23 cellular contexts compared by ENCODE assay signal in the genomic region with DNA sequence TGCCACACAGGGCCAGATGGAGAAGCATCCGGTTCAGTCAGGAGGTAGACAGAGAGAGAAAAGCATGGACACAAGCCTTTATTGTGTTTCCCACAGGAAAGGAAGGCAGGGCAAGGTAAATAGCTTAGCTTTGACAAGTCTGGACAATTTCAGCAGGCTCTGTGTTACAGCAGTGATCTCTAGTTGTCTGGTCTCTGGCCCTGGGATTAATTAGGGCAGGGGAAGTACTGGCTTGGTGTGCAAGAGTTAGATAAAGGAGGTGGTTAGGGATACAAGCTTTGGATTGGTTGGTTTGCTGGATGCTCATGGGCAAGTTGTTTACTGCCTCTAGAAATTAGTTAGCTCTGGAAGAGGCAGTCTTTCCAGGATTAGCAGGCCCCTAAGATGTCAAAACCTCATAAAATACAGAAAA. TPM values are rescaled to one million over a fixed set of nuclear protein-coding genes. Genes with fewer than 3 reads are reported as not detected.
DNase-seq lines count a peak whose midpoint lies in the region; ATAC-seq and TF ChIP-seq lines count a peak whose summit lies in the region.
"Had no signal": no experiment of that assay in that cellular context is flagged by ENCODE, and none has a peak within 500 bp of the region (broad histone marks: within the 10 kb centered on the region; RNA-seq: fewer than 3 reads in every experiment).

No MANE protein-coding gene starts in this region.

- H3K27ac ChIP-seq in cardiac muscle cell (peak overlapping the region; percentile 82), foreskin keratinocyte (peak overlapping the region; percentile 24), smooth muscle cell (ENCODE audit: low read depth) (peak overlapping the region; percentile 1)
- H3K27ac ChIP-seq: dorsolateral prefrontal cortex, gastroesophageal sphincter, testis had no signal

- H3K9ac ChIP-seq in smooth muscle cell (ENCODE audit: low read depth), result no peak overlapping the region

- peaks cover 16% of the 10 kb centered on the region for H3K4me1 ChIP-seq in cardiac muscle cell (ENCODE audit: low read depth)
- H3K4me1 ChIP-seq in foreskin keratinocyte, result peaks cover 13% of the 10 kb centered on the region
- H3K4me1 ChIP-seq in smooth muscle cell (ENCODE audit: low read depth), result no peaks in the 10 kb centered on the region
- H3K4me1 ChIP-seq: gastroesophageal sphincter, testis had no signal

- 8% methylated on average over 1 of the region's 1 CpG for WGBS in smooth muscle cell (ENCODE audit: low lambda C conversion rate)

- intact Hi-C loops in Right ventricle myocardium inferior (cut with DNase I), result no loop called here

- H3K27me3 ChIP-seq in cardiac muscle cell (no peaks in the 10 kb centered on the region), foreskin keratinocyte (no peaks in the 10 kb centered on the region), smooth muscle cell (ENCODE audit: low read depth) (no peaks in the 10 kb centered on the region)
- H3K27me3 ChIP-seq: MG63, testis had no signal

- TF ChIP-seq CTCF in cardiac muscle cell (IDR thresholded peaks at IDR 0.05; ENCODE audit: low read depth, low read length), result no peak
- no peak for TF ChIP-seq CTCF in foreskin keratinocyte (conservative IDR thresholded peaks at IDR 0.05)
- no peak for TF ChIP-seq CTCF in smooth muscle cell (IDR thresholded peaks at IDR 0.05; ENCODE audit: borderline replicate concordance, insufficient read depth, poor library complexity, severe bottlenecking)

- DNase-seq in cardiac muscle cell (ENCODE audit: low read depth in 1 of 2, low spot score in 1 of 2), result no peak
- no peak for DNase-seq in Right ventricle myocardium inferior (ENCODE audit: missing footprints)
- DNase-seq in SK-N-DZ (ENCODE audit: low spot score), result peak; percentile 91
- peak; percentile 88 to 92 for DNase-seq in foreskin keratinocyte
- no peak for DNase-seq in smooth muscle cell (lab: John Stamatoyannopoulos, UW; ENCODE audit: unreplicated experiment)
- no peak for DNase-seq in NCI-H1436 treated with DMSO at 0.1 percent for 48 hours (lab: John Stamatoyannopoulos, UW)
- no peak for DNase-seq in NCI-H187 treated with DMSO at 0.1 percent for 48 hours (lab: John Stamatoyannopoulos, UW)
- DNase-seq: activated CD4-positive, alpha-beta memory T cell treated with anti-CD3 and anti-CD28 coated beads, Interleukin-2, amount 10 ng/mL, durations not matched to agents 7 days and 5 days; activated naive CD4-positive, alpha-beta T cell; amniotic stem cell; central memory CD4-positive, alpha-beta T cell; dorsolateral prefrontal cortex; HFFc6; left cardiac atrium; MG63; NCI-H446; posterior cingulate gyrus; testis had no signal

- no peaks in the 10 kb centered on the region for H4K20me1 ChIP-seq in smooth muscle cell (ENCODE audit: low read depth)

- H3K4me2 ChIP-seq in smooth muscle cell, result peak overlapping the region; percentile 14

- no peaks in the 10 kb centered on the region for H3K79me2 ChIP-seq in smooth muscle cell (ENCODE audit: low read depth)

- H2AFZ ChIP-seq in smooth muscle cell (ENCODE audit: low read depth), result peak overlapping the region; percentile 80

- ATAC-seq in Right ventricle myocardium inferior, result no peak
- peak; percentile 64 for ATAC-seq in foreskin keratinocyte
- no peak for ATAC-seq in HG03521 (IDR thresholded peaks at IDR 0.05; ENCODE audit: unreplicated experiment)
- ATAC-seq: gastroesophageal sphincter, left cardiac atrium had no signal

- H3K4me3 ChIP-seq in cardiac muscle cell (no peak overlapping the region), smooth muscle cell (no peak overlapping the region)
- H3K4me3 ChIP-seq: dorsolateral prefrontal cortex, gastroesophageal sphincter, MG63, testis had no signal

- H3K9me3 ChIP-seq in cardiac muscle cell (ENCODE audit: low read depth) (no peaks in the 10 kb centered on the region), smooth muscle cell (replicated peaks; ENCODE audit: low read depth) (no peaks in the 10 kb centered on the region)
- H3K9me3 ChIP-seq: gastroesophageal sphincter, MG63, testis had no signal

- H3F3A ChIP-seq in smooth muscle cell (ENCODE audit: low read depth), result no peaks in the 10 kb centered on the region

- H3K36me3 ChIP-seq in cardiac muscle cell (no peaks in the 10 kb centered on the region), smooth muscle cell (ENCODE audit: low read depth) (no peaks in the 10 kb centered on the region)
- H3K36me3 ChIP-seq: gastroesophageal sphincter, MG63 had no signal

RNA-seq across cellular contexts. Expression of a gene that starts 15.1 kb away (rescaled TPM):
- total RNA-seq in cardiac muscle cell, result 35.6 and 43.3 TPM in 2 replicates
- 66.9 and 80.3 TPM in 2 replicates for polyA plus RNA-seq in cardiac muscle cell
- total RNA-seq in Right ventricle myocardium inferior, result 19.8 TPM
- 77.3 and 94.1 TPM in 2 replicates for polyA plus RNA-seq in SK-N-DZ (2014; cell fraction: cytosol; rRNA removed)
- polyA plus RNA-seq in SK-N-DZ (2014; cell fraction: nucleus; rRNA removed), result 101 and 134 TPM in 2 replicates
- total RNA-seq in foreskin keratinocyte, result 43.1 and 50.7 TPM in 2 replicates
- polyA plus RNA-seq in foreskin keratinocyte, result 38.4 and 48.2 TPM in 2 replicates
- 43.2 and 52.0 TPM in 2 replicates for total RNA-seq in smooth muscle cell
- 58.0 and 59.6 TPM in 2 replicates for polyA plus RNA-seq in smooth muscle cell

RNA-seq across cellular contexts. Expression of a gene that starts 19.0 kb away (rescaled TPM):
- 82.8 and 134 TPM in 2 replicates for total RNA-seq in cardiac muscle cell
- polyA plus RNA-seq in cardiac muscle cell, result 66.2 and 117 TPM in 2 replicates
- 11,833 TPM for total RNA-seq in Right ventricle myocardium inferior
- polyA plus RNA-seq in SK-N-DZ (2014; cell fraction: cytosol; rRNA removed), result not detected in 2 replicates
- 0.03 TPM in 1 of 2 replicates, not detected in the other for polyA plus RNA-seq in SK-N-DZ (2014; cell fraction: nucleus; rRNA removed)
- not detected in 2 replicates for total RNA-seq in foreskin keratinocyte
- polyA plus RNA-seq in foreskin keratinocyte, result not detected in 2 replicates
- not detected in 2 replicates for total RNA-seq in smooth muscle cell
- 0.02 TPM in 1 of 2 replicates, not detected in the other for polyA plus RNA-seq in smooth muscle cell
- total RNA-seq: A673, gastroesophageal sphincter, HFFc6, mesenteric fat pad had no signal
- polyA plus RNA-seq: BJ had no signal

RNA-seq across cellular contexts. Expression of a gene that starts 46.4 kb away (rescaled TPM):
- total RNA-seq in cardiac muscle cell (4,520 and 8,484 TPM in 2 replicates), Right ventricle myocardium inferior (3,910 TPM), foreskin keratinocyte (not detected in 2 replicates), smooth muscle cell (not detected in 2 replicates)
- polyA plus RNA-seq in cardiac muscle cell (2,795 and 4,145 TPM in 2 replicates), foreskin keratinocyte (not detected in 2 replicates), smooth muscle cell (0.23 and 0.53 TPM in 2 replicates)
- polyA plus RNA-seq in SK-N-DZ (2014; cell fraction: cytosol; rRNA removed), result not detected in 2 replicates
- not detected in 2 replicates for polyA plus RNA-seq in SK-N-DZ (2014; cell fraction: nucleus; rRNA removed)
- total RNA-seq: A673, gastroesophageal sphincter, HFFc6, mesenteric fat pad had no signal
- polyA plus RNA-seq: BJ had no signal

Comparison
In these comparisons a context has a peak if more than half of its experiments do, and no peak if none do; other contexts are left out.
1. RNA of a gene that starts 19.0 kb away (total RNA-seq): 11,833 TPM in Right ventricle myocardium inferior (single experiment); 82.8 to 134 TPM in cardiac muscle cell, not detected in foreskin keratinocyte and not detected in smooth muscle cell; every median in the first group is over 10 times any median in the second.
2. DNase-seq: peak in SK-N-DZ (single experiment) and foreskin keratinocyte (2 of 2); none in cardiac muscle cell (0 of 2), Right ventricle myocardium inferior (single experiment), smooth muscle cell (single experiment), NCI-H1436 treated with DMSO at 0.1 percent for 48 hours (single experiment) and NCI-H187 treated with DMSO at 0.1 percent for 48 hours (single experiment).
3. H3K27ac ChIP-seq: peak in every context shown above with its lines; median percentile 82 in cardiac muscle cell; 24 in foreskin keratinocyte; 1 in smooth muscle cell.
4. RNA of a gene that starts 46.4 kb away (total RNA-seq): 4,520 to 8,484 TPM in cardiac muscle cell and 3,910 TPM in Right ventricle myocardium inferior (single experiment); not detected in foreskin keratinocyte and not detected in smooth muscle cell; every median in the first group is over 1,000 times any median in the second.